In the genomic region with DNA sequence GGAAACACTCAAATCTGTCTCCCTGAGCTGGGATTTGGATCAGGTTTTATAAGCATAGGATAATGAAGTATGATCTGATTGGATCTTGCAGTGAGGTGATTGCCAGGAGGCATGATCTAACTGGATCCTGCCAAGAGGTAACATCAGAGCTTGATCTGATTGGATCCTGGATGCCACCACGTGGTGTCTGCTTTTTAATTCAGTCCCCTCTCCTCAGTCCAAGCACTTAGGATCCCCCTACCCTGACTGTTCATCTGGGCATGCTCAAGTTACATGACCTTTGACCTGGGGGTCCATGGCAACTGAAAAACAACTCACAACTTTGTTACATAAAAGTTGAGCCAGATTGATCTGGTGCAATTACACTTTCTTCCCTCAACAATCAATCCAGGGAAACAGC, we compare ENCODE assay signal across 14 cellular contexts. TPM values are rescaled to one million over a fixed set of nuclear protein-coding genes. Genes with fewer than 3 reads are reported as not detected.
DNase-seq lines count a peak whose midpoint lies in the region; ATAC-seq, FAIRE-seq and TF ChIP-seq lines count a peak whose summit lies in the region.
"Had no signal": no experiment of that assay in that cellular context is flagged by ENCODE, and none has a peak within 500 bp of the region (broad histone marks: within the 10 kb centered on the region; RNA-seq: fewer than 3 reads in every experiment).

No MANE protein-coding gene starts in this region.

- H3K27ac ChIP-seq in HepG2 (ENCODE audit: extremely low read length, insufficient read depth, low read length) (no peak overlapping the region), right lobe of liver (no peak overlapping the region), body of pancreas (no peak overlapping the region)

- no peak overlapping the region for H2AFZ ChIP-seq in HepG2 (ENCODE audit: low read length)

- peak; percentile 24 for DNase-seq in HepG2 (ENCODE audit: low spot score)
- DNase-seq in right lobe of liver: no peak
- peak in 3 of 4 donors; percentile 19 to 38 (median 23) for DNase-seq in body of pancreas
- DNase-seq in islet precursor cell: peak; percentile 23
- no peak for DNase-seq in NCI-H526 (lab: John Stamatoyannopoulos, UW)
- DNase-seq in NCI-H1930 (lab: John Stamatoyannopoulos, UW): no peak
- DNase-seq: CD8-positive, alpha-beta T cell; GOT3; Kasumi-1; NCI-H2029 treated with DMSO at 0.1 percent for 48 hours; NCI-H524; Right ventricle myocardium superior had no signal

- H3K4me2 ChIP-seq in HepG2 (ENCODE audit: low read depth, low read length): no peak overlapping the region

- ATAC-seq in HepG2 (no peak), right lobe of liver (no peak), body of pancreas (peak; percentile 88), HG02798 (IDR thresholded peaks at IDR 0.05; ENCODE audit: poor library complexity, unreplicated experiment) (no peak)
- ATAC-seq: CD8-positive, alpha-beta T cell; Panc1 had no signal

- TF ChIP-seq EP300 in HepG2 (IDR thresholded peaks at IDR 0.05; ENCODE audit: low read depth in 2 of 2, low read length in 2 of 2) (no peak), HepG2 (CRISPR knock-in tag; IDR thresholded peaks at IDR 0.05; ENCODE audit: borderline replicate concordance) (no peak)

- no peaks in the 10 kb centered on the region for H4K20me1 ChIP-seq in HepG2 (ENCODE audit: insufficient read depth, low read length)

- H3K27me3 ChIP-seq in HepG2 (ENCODE audit: control insufficient read depth in 1 of 2, insufficient read depth in 2 of 2, low read length in 2 of 2): peaks cover 0 to 5% of the 10 kb centered on the region in 2 experiments; a peak in 1 of 5 replicates
- no peaks in the 10 kb centered on the region for H3K27me3 ChIP-seq in right lobe of liver
- no peaks in the 10 kb centered on the region for H3K27me3 ChIP-seq in body of pancreas

- intact Hi-C loops in HepG2 (cut with micrococcal nuclease; ENCODE audit: unreplicated experiment) (no loop called here), right lobe of liver (cut with DNase I) (no loop called here), body of pancreas (cut with DNase I) (no loop called here)

- TF ChIP-seq CTCF in HepG2 (CRISPR knock-in tag; IDR thresholded peaks at IDR 0.05): no peak
- TF ChIP-seq CTCF in right lobe of liver (IDR thresholded peaks at IDR 0.05): no peak
- no peak for TF ChIP-seq CTCF in body of pancreas (IDR thresholded peaks at IDR 0.05)

- H3K4me3 ChIP-seq in HepG2 (replicated peaks in 1 of 3; ENCODE audit: insufficient read depth in 1 of 3, low read depth in 2 of 3, low read length in 3 of 3) (no peak overlapping the region), right lobe of liver (no peak overlapping the region), body of pancreas (no peak overlapping the region)

- H3K9ac ChIP-seq in HepG2 (ENCODE audit: insufficient read depth, low read depth, low read length): no peak overlapping the region

- H3K4me1 ChIP-seq in HepG2 (ENCODE audit: insufficient read depth, low read length): peaks cover 15% of the 10 kb centered on the region; the same call in 1 of the 2 replicates
- no peaks in the 10 kb centered on the region for H3K4me1 ChIP-seq in right lobe of liver
- H3K4me1 ChIP-seq in body of pancreas: peaks cover 8% of the 10 kb centered on the region

- TF ChIP-seq RAD21 in HepG2 (CRISPR knock-in tag; IDR thresholded peaks at IDR 0.05): no peak

- no peaks in the 10 kb centered on the region for H3K9me3 ChIP-seq in HepG2 (ENCODE audit: low read length)
- no peaks in the 10 kb centered on the region for H3K9me3 ChIP-seq in right lobe of liver
- no peaks in the 10 kb centered on the region for H3K9me3 ChIP-seq in body of pancreas

- in situ Hi-C loops in HepG2 (cut with HindIII; ENCODE audit: extremely low pct_ligation_motif_present, low pct_unique_long_range_greater_than_20kb): no loop called here

- BruUV-seq in HepG2 (replicated peaks; lab: Mats Ljungman, UMichigan): no TSS peak

- FAIRE-seq in HepG2 (lab: Jason Lieb, UNC): no peak

- WGBS in HepG2 (ENCODE audit: low lambda C conversion rate): 0% methylated on average over 1 of the region's 1 CpG
- WGBS in right lobe of liver (ENCODE audit: insufficient coverage, low coverage, low lambda C conversion rate, missing lambda C conversion rate): 14% methylated on average over 1 of the region's 1 CpG
- 9% methylated on average over 1 of the region's 1 CpG; no CpG with 5 or more reads in 1 of the 2 donors for WGBS in body of pancreas, 2 donors

- CTCF ChIA-PET in HepG2 (lab: Yijun Ruan, JAX; ENCODE audit: low intra/inter-chr PET ratio, low total read pairs): no interaction called here

- no peaks in the 10 kb centered on the region for H3K79me2 ChIP-seq in HepG2 (ENCODE audit: insufficient read depth, low read length)

- H3K36me3 ChIP-seq in HepG2 (replicated peaks in 1 of 2; ENCODE audit: control insufficient read depth in 1 of 2, insufficient read depth in 2 of 2, low read length in 2 of 2): no peaks in the 10 kb centered on the region
- H3K36me3 ChIP-seq in right lobe of liver: no peaks in the 10 kb centered on the region
- H3K36me3 ChIP-seq in body of pancreas (replicated peaks in 1 of 2; ENCODE audit: insufficient read depth in 1 of 2, low read depth in 2 of 2): no peaks in the 10 kb centered on the region

- TF ChIP-seq POLR2A in HepG2 (IDR thresholded peaks at IDR 0.05; ENCODE audit: insufficient read depth in 1 of 2, low read depth in 2 of 2, low read length in 2 of 2): no peak
- no peak for TF ChIP-seq POLR2A in right lobe of liver (IDR thresholded peaks at IDR 0.05)
- TF ChIP-seq POLR2A in body of pancreas (IDR thresholded peaks at IDR 0.05): no peak

- POLR2A ChIA-PET in HepG2 (lab: Yijun Ruan, JAX): no interaction called here

TF ChIP-seq in HepG2, 621 proteins besides CTCF, POLR2A, EP300 and RAD21:
- TF ChIP-seq SIN3B (IDR thresholded peaks at IDR 0.05; ENCODE audit: low read length): no peak
- TF ChIP-seq CBFB (CRISPR knock-in tag; IDR thresholded peaks at IDR 0.05): no peak
- no peak for TF ChIP-seq ZNF747 (CRISPR knock-in tag; IDR thresholded peaks at IDR 0.05; ENCODE audit: borderline replicate concordance)
- TF ChIP-seq XRCC5 (optimal IDR thresholded peaks at IDR 0.05; ENCODE audit: low read length): no peak
- no peak for TF ChIP-seq ZNF430 (CRISPR knock-in tag; IDR thresholded peaks at IDR 0.05)
- TF ChIP-seq NR2F6 (IDR thresholded peaks at IDR 0.05): peak; percentile 17; the same call in 1 of the 2 replicates
- no peak for TF ChIP-seq NR2F6 (CRISPR knock-in tag; IDR thresholded peaks at IDR 0.05)
- no peak; the same call in 1 of the 2 replicates for TF ChIP-seq RFX1 (IDR thresholded peaks at IDR 0.05)

RNA-seq across cellular contexts. Expression of gene LSM14A, which starts 47.5 kb away (rescaled TPM):
- 83.6 and 109 TPM in 2 replicates for total RNA-seq in HepG2 (2016; rRNA removed; fragmentation: Illumina TruSeq; extraction: Trizol)
- 79.6 and 86.8 TPM in 2 replicates for total RNA-seq in HepG2 (2016; cell fraction: cytosol; rRNA removed; fragmentation: Illumina TruSeq; extraction: Trizol; ENCODE audit: low read depth)
- 89.2 and 94.7 TPM in 2 replicates for total RNA-seq in HepG2 (2016; cell fraction: insoluble cytoplasmic fraction; rRNA removed; fragmentation: Illumina TruSeq; extraction: Trizol)
- total RNA-seq in HepG2 (2016; cell fraction: membrane; rRNA removed; fragmentation: Illumina TruSeq; extraction: Trizol): 169 and 188 TPM in 2 replicates
- 40.2 and 49.9 TPM in 2 replicates for total RNA-seq in HepG2 (2016; cell fraction: nucleus; rRNA removed; fragmentation: Illumina TruSeq; extraction: Trizol)
- 62.4 and 77.0 TPM in 2 replicates for polyA plus RNA-seq in HepG2 (2011; rRNA removed)
- polyA plus RNA-seq in HepG2 (2011; cell fraction: cytosol; rRNA removed): 52.2 and 64.2 TPM in 2 replicates
- 37.8 and 45.4 TPM in 2 replicates for polyA plus RNA-seq in HepG2 (2011; cell fraction: nucleus; rRNA removed)
- polyA plus RNA-seq in HepG2 (2012): 77.5 and 77.9 TPM in 2 replicates
- polyA plus RNA-seq in HepG2 (2016; cell fraction: cytosol; fragmentation: Illumina TruSeq; extraction: Trizol; ENCODE audit: low read depth): 124 and 135 TPM in 2 replicates
- polyA plus RNA-seq in HepG2 (2016; cell fraction: insoluble cytoplasmic fraction; fragmentation: Illumina TruSeq; extraction: Trizol; ENCODE audit: low read depth): 149 and 181 TPM in 2 replicates
- 172 and 199 TPM in 2 replicates for polyA plus RNA-seq in HepG2 (2016; cell fraction: membrane; fragmentation: Illumina TruSeq; extraction: Trizol; ENCODE audit: low read depth)
- 67.0 and 73.1 TPM in 2 replicates for polyA plus RNA-seq in HepG2 (2016; cell fraction: nucleus; fragmentation: Illumina TruSeq; extraction: Trizol; ENCODE audit: insufficient read depth, low read depth)
- polyA minus RNA-seq in HepG2 (2011; rRNA and poly(A)+ RNA removed; ENCODE audit: low replicate concordance): 166 and 255 TPM in 2 replicates
- 61.4 and 69.0 TPM in 2 replicates for polyA minus RNA-seq in HepG2 (2011; cell fraction: cytosol; rRNA and poly(A)+ RNA removed)
- polyA minus RNA-seq in HepG2 (2011; cell fraction: nucleus; rRNA and poly(A)+ RNA removed): 87.8 and 114 TPM in 2 replicates
- 10 to 100 TPM; 32.1 to 61.9 (median 50.4) TPM for total RNA-seq in right lobe of liver
- total RNA-seq in body of pancreas: 10 to 100 TPM; 63.6 to 95.9 TPM

Comparison
In these comparisons a context has a peak if more than half of its experiments do, and no peak if none do; other contexts are left out.
1. DNase-seq: peak in HepG2 (single experiment), body of pancreas (3 of 4) and islet precursor cell (single experiment); none in right lobe of liver (0 of 3), NCI-H526 (0 of 2) and NCI-H1930 (0 of 2).